Comparison of ENCODE assay signal across 1 cellular context in genomic region chr14:104874571-104875411, GRCh38.
A peak's percentile ranks its signal among the peaks of the same experiment; 100 is the strongest.
TF ChIP-seq lines count a peak whose summit lies in the region.

No MANE protein-coding gene starts in this region.

TF ChIP-seq in HEK293, 187 proteins besides CTCF, POLR2A, EP300 and RAD21 (continued from another document):
- 0 out of 2 replicates have a peak, but pooled peaks have one; percentile 13 for TF ChIP-seq PATZ1 (tag by site-specific recombination; IDR thresholded peaks at IDR 0.05)
- TF ChIP-seq, protein P1, sequence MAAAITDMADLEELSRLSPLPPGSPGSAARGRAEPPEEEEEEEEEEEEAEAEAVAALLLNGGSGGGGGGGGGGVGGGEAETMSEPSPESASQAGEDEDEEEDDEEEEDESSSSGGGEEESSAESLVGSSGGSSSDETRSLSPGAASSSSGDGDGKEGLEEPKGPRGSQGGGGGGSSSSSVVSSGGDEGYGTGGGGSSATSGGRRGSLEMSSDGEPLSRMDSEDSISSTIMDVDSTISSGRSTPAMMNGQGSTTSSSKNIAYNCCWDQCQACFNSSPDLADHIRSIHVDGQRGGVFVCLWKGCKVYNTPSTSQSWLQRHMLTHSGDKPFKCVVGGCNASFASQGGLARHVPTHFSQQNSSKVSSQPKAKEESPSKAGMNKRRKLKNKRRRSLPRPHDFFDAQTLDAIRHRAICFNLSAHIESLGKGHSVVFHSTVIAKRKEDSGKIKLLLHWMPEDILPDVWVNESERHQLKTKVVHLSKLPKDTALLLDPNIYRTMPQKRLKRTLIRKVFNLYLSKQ (tag by site-specific recombination; IDR thresholded peaks at IDR 0.05; ENCODE audit: borderline replicate concordance) = no peak
- TF ChIP-seq ZNF560 (tag by site-specific recombination; IDR thresholded peaks at IDR 0.05; ENCODE audit: borderline replicate concordance) = no peak
- TF ChIP-seq ZNF776 (tag by site-specific recombination; IDR thresholded peaks at IDR 0.05; ENCODE audit: borderline replicate concordance) = no peak
- peak; percentile 85 for TF ChIP-seq ZIC2 (tag by site-specific recombination; IDR thresholded peaks at IDR 0.05)
- TF ChIP-seq ZNF600 (tag by site-specific recombination; IDR thresholded peaks at IDR 0.05) = peak; percentile 92
